Comparison of ENCODE assay signal across 10 cellular contexts in the genomic region with DNA sequence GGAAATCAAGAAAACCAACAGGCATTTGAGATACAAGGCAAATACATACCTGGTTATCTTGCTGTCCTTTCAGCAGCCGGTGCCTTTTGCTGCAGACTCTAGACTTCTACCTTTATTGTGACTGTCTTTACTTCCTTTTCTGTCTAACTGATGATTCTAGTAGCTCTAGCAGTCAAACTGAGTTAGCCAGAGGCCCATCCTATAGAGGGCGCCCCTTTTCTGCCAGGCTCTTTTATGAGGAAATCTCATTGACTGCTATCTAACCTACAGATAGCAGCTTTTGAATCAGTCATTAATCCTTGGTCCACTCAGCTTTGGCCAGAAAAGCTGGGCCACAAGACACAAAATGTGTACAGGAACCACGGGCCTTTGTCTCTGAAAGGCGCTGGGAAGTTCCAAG.
A peak's percentile ranks its signal among the peaks of the same experiment; 100 is the strongest.
DNase-seq lines count a peak whose midpoint lies in the region; ATAC-seq and TF ChIP-seq lines count a peak whose summit lies in the region.
"Had no signal": no experiment of that assay in that cellular context is flagged by ENCODE, and none has a peak within 500 bp of the region (broad histone marks: within the 10 kb centered on the region; RNA-seq: fewer than 3 reads in every experiment).

No MANE protein-coding gene starts in this region.

- H3K4me3 ChIP-seq in colonic mucosa = no peak overlapping the region
- no peak overlapping the region for H3K4me3 ChIP-seq in esophagus muscularis mucosa
- H3K4me3 ChIP-seq in gastroesophageal sphincter = no peak overlapping the region
- no peak overlapping the region for H3K4me3 ChIP-seq in body of pancreas
- H3K4me3 ChIP-seq: heart left ventricle had no signal

- 46% methylated on average over 4 of the region's 4 CpGs for WGBS in esophagus muscularis mucosa
- 35 to 39% methylated on average over 4 of the region's 4 CpGs for WGBS in gastroesophageal sphincter (ENCODE audit: low coverage in 1 of 2), 2 donors
- 36 to 49% methylated on average over 4 of the region's 4 CpGs for WGBS in body of pancreas, 2 donors

- no peaks in the 10 kb centered on the region for H3K36me3 ChIP-seq in colonic mucosa
- no peaks in the 10 kb centered on the region for H3K36me3 ChIP-seq in esophagus muscularis mucosa
- H3K36me3 ChIP-seq in gastroesophageal sphincter = no peaks in the 10 kb centered on the region
- no peaks in the 10 kb centered on the region for H3K36me3 ChIP-seq in body of pancreas (replicated peaks in 1 of 2; ENCODE audit: insufficient read depth in 1 of 2, low read depth in 2 of 2)
- H3K36me3 ChIP-seq: heart left ventricle had no signal

- DNase-seq in A172 (ENCODE audit: low spot score) (peak; percentile 22), GM10248 (ENCODE audit: extremely low spot score) (no peak), NCI-H69 (lab: John Stamatoyannopoulos, UW) (peak; percentile 3), colonic mucosa (peak; percentile 25), esophagus muscularis mucosa (ENCODE audit: extremely low spot score) (no peak), GM20000 (ENCODE audit: low spot score) (no peak), body of pancreas (no peak)
- DNase-seq: heart left ventricle; stimulated activated naive CD4-positive, alpha-beta T cell had no signal

- H3K9ac ChIP-seq in colonic mucosa (ENCODE audit: low read depth in 2 of 2, low read length in 2 of 2) = no peak overlapping the region

- TF ChIP-seq POLR2A in esophagus muscularis mucosa (IDR thresholded peaks at IDR 0.05; ENCODE audit: low read depth) (no peak), gastroesophageal sphincter (IDR thresholded peaks at IDR 0.05) (no peak), body of pancreas (IDR thresholded peaks at IDR 0.05) (no peak)

- POLR2A ChIA-PET in GM10248 (lab: Yijun Ruan, JAX) = no interaction called here

- H3K9me3 ChIP-seq in colonic mucosa (no peaks in the 10 kb centered on the region), esophagus muscularis mucosa (peaks cover 0 to 5% (median 0%) of the 10 kb centered on the region in 4 donors), gastroesophageal sphincter (peaks cover 0 to 9% (median 0%) of the 10 kb centered on the region in 3 donors), body of pancreas (no peaks in the 10 kb centered on the region)

- TF ChIP-seq CTCF in GM10248 (IDR thresholded peaks at IDR 0.05; ENCODE audit: control extremely low read depth, extremely low read depth, low read depth, missing control alignments) (peak; percentile 35), colonic mucosa (IDR thresholded peaks at IDR 0.05) (no peak), esophagus muscularis mucosa (IDR thresholded peaks at IDR 0.05) (no peak), gastroesophageal sphincter (IDR thresholded peaks at IDR 0.05) (no peak), GM20000 (IDR thresholded peaks at IDR 0.05; ENCODE audit: extremely low read depth, missing control alignments) (no peak), body of pancreas (IDR thresholded peaks at IDR 0.05) (no peak)

- ATAC-seq in gastroesophageal sphincter (no peak), body of pancreas (no peak)

- no peak for TF ChIP-seq EP300 in esophagus muscularis mucosa (IDR thresholded peaks at IDR 0.05)
- no peak for TF ChIP-seq EP300 in gastroesophageal sphincter (IDR thresholded peaks at IDR 0.05)

- intact Hi-C loops in colonic mucosa (cut with DNase I) = no loop called here
- intact Hi-C loops in esophagus muscularis mucosa (cut with DNase I) = no loop called here
- intact Hi-C loops in body of pancreas (cut with DNase I) = no loop called here

- no peaks in the 10 kb centered on the region for H3K4me1 ChIP-seq in colonic mucosa
- peaks cover 0 to 13% (median 8%) of the 10 kb centered on the region in 4 donors for H3K4me1 ChIP-seq in esophagus muscularis mucosa
- H3K4me1 ChIP-seq in gastroesophageal sphincter = peaks cover 0 to 8% (median 0%) of the 10 kb centered on the region in 3 donors
- H3K4me1 ChIP-seq in body of pancreas = no peaks in the 10 kb centered on the region

- H3K27ac ChIP-seq in colonic mucosa (peak overlapping the region; percentile 24), esophagus muscularis mucosa (replicated peaks in 1 of 4) (no peak overlapping the region), gastroesophageal sphincter (no peak overlapping the region), body of pancreas (no peak overlapping the region)

- H3K27me3 ChIP-seq in colonic mucosa (no peaks in the 10 kb centered on the region), esophagus muscularis mucosa (peaks cover 0 to 8% (median 0%) of the 10 kb centered on the region in 4 donors), gastroesophageal sphincter (peaks cover 7% of the 10 kb centered on the region), body of pancreas (no peaks in the 10 kb centered on the region)
- H3K27me3 ChIP-seq: heart left ventricle had no signal

- CTCF ChIA-PET in GM10248 (lab: Yijun Ruan, JAX) = interaction anchor here (0.8 to 5.7 kb wide), 10 partner anchors 8 to 359 kb away, joined by 3 to 53 read pairs (median 4); no protein-coding TSS in a partner anchor

Comparison
In these comparisons a context has a peak if more than half of its experiments do, and no peak if none do; other contexts are left out.
1. DNase-seq: peak in A172 (single experiment), NCI-H69 (single experiment) and colonic mucosa (single experiment); none in GM10248 (single experiment), esophagus muscularis mucosa (single experiment), GM20000 (single experiment) and body of pancreas (0 of 4).